ENCODE assay signal across 1 cellular context in genomic region chr14:56816575-56817391, GRCh38.
A peak's percentile ranks its signal among the peaks of the same experiment; 100 is the strongest.
TF ChIP-seq lines count a peak whose summit lies in the region.

No MANE protein-coding gene starts in this region.

TF ChIP-seq in WTC11, 78 proteins besides CTCF, POLR2A, EP300 and RAD21 (continued from another document):
- TF ChIP-seq USF1 (CRISPR knock-in tag; IDR thresholded peaks at IDR 0.05) = 0 out of 2 replicates have a peak, but pooled peaks have one; percentile 32
- TF ChIP-seq USF2 (CRISPR knock-in tag; IDR thresholded peaks at IDR 0.05) = no peak
- peak; percentile 48; the same call in 1 of the 2 replicates for TF ChIP-seq MYBL2 (CRISPR knock-in tag; IDR thresholded peaks at IDR 0.05)
- 0 out of 2 replicates have a peak, but pooled peaks have one; percentile 27 for TF ChIP-seq CREM (CRISPR knock-in tag; IDR thresholded peaks at IDR 0.05)
- TF ChIP-seq IRF1 (CRISPR knock-in tag; IDR thresholded peaks at IDR 0.05) = 0 out of 2 replicates have a peak, but pooled peaks have one; percentile 7
- no peak for TF ChIP-seq AR (CRISPR knock-in tag; IDR thresholded peaks at IDR 0.05)
- TF ChIP-seq HMGXB4 (CRISPR knock-in tag; IDR thresholded peaks at IDR 0.05) = peak; percentile 83
- TF ChIP-seq AFF4 (CRISPR knock-in tag; IDR thresholded peaks at IDR 0.05; ENCODE audit: borderline replicate concordance) = 0 out of 2 replicates have a peak, but pooled peaks have one; percentile 34
- TF ChIP-seq NR2C2 (CRISPR knock-in tag; IDR thresholded peaks at IDR 0.05) = no peak
- TF ChIP-seq ZNF232 (CRISPR knock-in tag; IDR thresholded peaks at IDR 0.05) = peak; percentile 38; the same call in 1 of the 2 replicates
- TF ChIP-seq E2F5 (CRISPR knock-in tag; IDR thresholded peaks at IDR 0.05) = peak; percentile 74
- 0 out of 2 replicates have a peak, but pooled peaks have one; percentile 31 for TF ChIP-seq E2F4 (CRISPR knock-in tag; IDR thresholded peaks at IDR 0.05; ENCODE audit: borderline replicate concordance, low read depth)
- TF ChIP-seq FOXP1 (CRISPR knock-in tag; IDR thresholded peaks at IDR 0.05; ENCODE audit: borderline replicate concordance) = peak; percentile 55; the same call in 1 of the 2 replicates
- no peak for TF ChIP-seq ZMAT4 (CRISPR knock-in tag; IDR thresholded peaks at IDR 0.05)
- peak; percentile 59; the same call in 1 of the 2 replicates for TF ChIP-seq FOXP4 (CRISPR knock-in tag; IDR thresholded peaks at IDR 0.05)
- no peak for TF ChIP-seq TEAD4 (CRISPR knock-in tag; IDR thresholded peaks at IDR 0.05)
